ENCODE assay signal across 8 cellular contexts in the genomic region with DNA sequence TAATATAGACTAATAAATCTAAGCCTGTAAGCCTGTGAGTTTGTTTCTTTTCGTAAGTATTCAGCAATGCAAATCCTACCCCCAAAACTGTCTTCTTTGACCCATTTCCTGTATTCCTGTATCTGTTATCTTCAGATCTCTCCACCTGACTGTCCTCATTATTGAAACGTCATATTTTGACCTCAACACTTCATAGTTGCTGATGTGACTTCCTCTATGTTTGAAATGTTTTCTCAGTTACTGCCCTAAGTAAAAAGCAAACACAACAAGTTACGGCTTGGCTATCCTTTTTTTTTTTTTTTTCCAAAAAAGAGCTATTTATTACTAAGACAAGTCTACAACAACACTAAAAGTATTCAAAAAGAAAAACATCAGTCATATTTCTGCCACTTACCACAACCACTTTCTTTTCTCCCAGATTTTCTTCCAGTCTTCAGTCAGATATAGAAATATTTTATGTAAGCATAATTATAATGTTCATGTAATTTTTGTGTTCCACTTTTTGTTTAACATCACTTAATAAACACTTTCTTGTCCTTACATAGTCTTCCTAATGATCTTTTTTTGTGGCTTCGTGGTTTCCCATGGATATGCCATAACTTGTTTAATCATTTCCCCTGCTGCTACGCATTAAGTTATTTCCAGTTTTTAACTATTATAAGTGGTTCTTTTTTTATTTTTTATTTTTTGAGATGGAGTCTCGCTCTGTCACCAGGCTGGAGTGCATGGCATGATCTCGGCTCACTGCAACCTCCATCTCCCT. TPM values are rescaled to one million over a fixed set of nuclear protein-coding genes. Genes with fewer than 3 reads are reported as not detected.
DNase-seq lines count a peak whose midpoint lies in the region; ATAC-seq lines count a peak whose summit lies in the region.

No MANE protein-coding gene starts in this region.

- intact Hi-C loops in activated CD4-positive, alpha-beta T cell treated with anti-CD3 and anti-CD28 coated beads for 36 hours (cut with DNase I, micrococcal nuclease) = loop anchor here in 1 of 2 experiments (1.0 kb wide), 1 partner anchor 9 kb away; no protein-coding TSS in a partner anchor
- intact Hi-C loops in sciatic nerve (cut with DNase I) = no loop called here

- H3K27ac Mint-ChIP-seq in activated CD4-positive, alpha-beta T cell treated with anti-CD3 and anti-CD28 coated beads for 36 hours = peak overlapping the region; percentile 84
- H3K27ac Mint-ChIP-seq in T-helper 17 cell = peak overlapping the region; percentile 100
- H3K27ac Mint-ChIP-seq in stimulated activated memory B cell treated with anti-CD40 and anti-IgM and Interleukin-4, amounts not matched to agents 10 μg/mL and 1 μg/mL and 100 μg/mL, for 72 hours = peak overlapping the region; percentile 4

- ATAC-seq in activated CD4-positive, alpha-beta T cell treated with anti-CD3 and anti-CD28 coated beads for 36 hours = peak; percentile 65
- peak; percentile 41 for ATAC-seq in HG03039 (IDR thresholded peaks at IDR 0.05; ENCODE audit: unreplicated experiment)
- peak; percentile 74 for ATAC-seq in T-helper 17 cell
- peak; percentile 79 for ATAC-seq in stimulated activated memory B cell treated with anti-CD40 and anti-IgM and Interleukin-4, amounts not matched to agents 10 μg/mL and 1 μg/mL and 100 μg/mL, for 72 hours
- ATAC-seq in sciatic nerve = no peak

- no peaks in the 10 kb centered on the region for H3K36me3 Mint-ChIP-seq in activated CD4-positive, alpha-beta T cell treated with anti-CD3 and anti-CD28 coated beads for 36 hours (ENCODE audit: low read depth)
- peaks cover 6% of the 10 kb centered on the region for H3K36me3 Mint-ChIP-seq in T-helper 17 cell (ENCODE audit: low read depth)
- H3K36me3 Mint-ChIP-seq in stimulated activated memory B cell treated with anti-CD40 and anti-IgM and Interleukin-4, amounts not matched to agents 10 μg/mL and 1 μg/mL and 100 μg/mL, for 72 hours = peaks cover 5% of the 10 kb centered on the region

- H3K4me1 Mint-ChIP-seq in activated CD4-positive, alpha-beta T cell treated with anti-CD3 and anti-CD28 coated beads for 36 hours = peaks cover 56% of the 10 kb centered on the region
- H3K4me1 Mint-ChIP-seq in T-helper 17 cell = peaks cover 47% of the 10 kb centered on the region
- peaks cover 65% of the 10 kb centered on the region for H3K4me1 Mint-ChIP-seq in stimulated activated memory B cell treated with anti-CD40 and anti-IgM and Interleukin-4, amounts not matched to agents 10 μg/mL and 1 μg/mL and 100 μg/mL, for 72 hours

- no peak for DNase-seq in activated CD4-positive, alpha-beta T cell treated with anti-CD3 and anti-CD28 coated beads for 36 hours
- no peak for DNase-seq in activated CD4-positive, alpha-beta T cell treated with anti-CD3 and anti-CD28 coated beads, Interleukin-2, amount 50 U/mL, for 4 hours
- no peak for DNase-seq in T-helper 17 cell
- no peak for DNase-seq in NCI-H128 (lab: John Stamatoyannopoulos, UW; ENCODE audit: unreplicated experiment)
- DNase-seq in NCI-H1694 (lab: John Stamatoyannopoulos, UW) = no peak
- no peak for DNase-seq in sciatic nerve (ENCODE audit: low spot score)

- H3K4me3 Mint-ChIP-seq in activated CD4-positive, alpha-beta T cell treated with anti-CD3 and anti-CD28 coated beads for 36 hours = peak overlapping the region; percentile 1
- H3K4me3 Mint-ChIP-seq in T-helper 17 cell = peak overlapping the region; percentile 79
- H3K4me3 Mint-ChIP-seq in stimulated activated memory B cell treated with anti-CD40 and anti-IgM and Interleukin-4, amounts not matched to agents 10 μg/mL and 1 μg/mL and 100 μg/mL, for 72 hours = no peak overlapping the region

- no peaks in the 10 kb centered on the region for H3K9me3 ChIP-seq in T-helper 17 cell (ENCODE audit: control insufficient read depth, low read length, poor library complexity, severe bottlenecking)

- CTCF ChIA-PET in activated CD4-positive, alpha-beta T cell treated with anti-CD3 and anti-CD28 coated beads for 36 hours (lab: Charles Lee) = interaction anchor here (0.7 to 1.4 kb wide), 6 partner anchors 9 to 24 kb away, joined by 3 to 4 read pairs (median 3); no protein-coding TSS in a partner anchor

- no peaks in the 10 kb centered on the region for H3K9me3 Mint-ChIP-seq in activated CD4-positive, alpha-beta T cell treated with anti-CD3 and anti-CD28 coated beads for 36 hours (ENCODE audit: low read depth)
- peaks cover 3% of the 10 kb centered on the region for H3K9me3 Mint-ChIP-seq in stimulated activated memory B cell treated with anti-CD40 and anti-IgM and Interleukin-4, amounts not matched to agents 10 μg/mL and 1 μg/mL and 100 μg/mL, for 72 hours

- POLR2A ChIA-PET in activated CD4-positive, alpha-beta T cell treated with anti-CD3 and anti-CD28 coated beads for 36 hours (lab: Charles Lee) = no interaction called here

- H3K27me3 Mint-ChIP-seq in activated CD4-positive, alpha-beta T cell treated with anti-CD3 and anti-CD28 coated beads for 36 hours = no peaks in the 10 kb centered on the region
- no peaks in the 10 kb centered on the region for H3K27me3 Mint-ChIP-seq in T-helper 17 cell
- H3K27me3 Mint-ChIP-seq in stimulated activated memory B cell treated with anti-CD40 and anti-IgM and Interleukin-4, amounts not matched to agents 10 μg/mL and 1 μg/mL and 100 μg/mL, for 72 hours = no peaks in the 10 kb centered on the region

RNA-seq across cellular contexts. Expression of a gene that starts 44.9 kb away (rescaled TPM):
- total RNA-seq in activated CD4-positive, alpha-beta T cell treated with anti-CD3 and anti-CD28 coated beads for 36 hours = 10 to 100 TPM; 72.1 to 74.1 TPM
- total RNA-seq in T-helper 17 cell (100 to 1,000 TPM; 292 to 348 TPM), sciatic nerve (59.5 TPM)

Comparison
In these comparisons a context has a peak if more than half of its experiments do, and no peak if none do; other contexts are left out.
1. H3K27ac Mint-ChIP-seq: peak in every context shown above with its lines; median percentile 100 in T-helper 17 cell; 84 in activated CD4-positive, alpha-beta T cell treated with anti-CD3 and anti-CD28 coated beads for 36 hours; 4 in stimulated activated memory B cell treated with anti-CD40 and anti-IgM and Interleukin-4, amounts not matched to agents 10 μg/mL and 1 μg/mL and 100 μg/mL, for 72 hours.